20 cellular contexts compared by ENCODE assay signal in genomic region chr3:185405664-185406063, GRCh38. TPM values are rescaled to one million over a fixed set of nuclear protein-coding genes. Genes with fewer than 3 reads are reported as not detected.
DNase-seq lines count a peak whose midpoint lies in the region; ATAC-seq, FAIRE-seq and TF ChIP-seq lines count a peak whose summit lies in the region.
"Had no signal": no experiment of that assay in that cellular context is flagged by ENCODE, and none has a peak within 500 bp of the region (broad histone marks: within the 10 kb centered on the region; RNA-seq: fewer than 3 reads in every experiment).

No MANE protein-coding gene starts in this region.

- no peaks in the 10 kb centered on the region for H3K9me3 Mint-ChIP-seq in activated CD4-positive, alpha-beta memory T cell treated with anti-CD3 and anti-CD28 coated beads for 36 hours
- H3K9me3 Mint-ChIP-seq: IgD-negative memory B cell had no signal

- DNase-seq in GM12892 (ENCODE audit: insufficient read length), result no peak
- DNase-seq in WERI-Rb-1, result no peak
- DNase-seq in keratinocyte (ENCODE audit: low read depth, low spot score), result no peak
- no peak for DNase-seq in HTR-8/SVneo (ENCODE audit: insufficient read length, low spot score)
- no peak for DNase-seq in activated CD4-positive, alpha-beta memory T cell treated with anti-CD3 and anti-CD28 coated beads for 36 hours
- DNase-seq: CD4-positive, CD25-positive, alpha-beta regulatory T cell; DMS79; GOT3; MV-4-11; NCI-H1105 treated with DMSO at 0.1 percent for 48 hours; NCI-H1694 treated with DMSO at 0.1 percent for 48 hours; NCI-H510A; NCI-H748 treated with DMSO at 0.1 percent for 48 hours; OCI-M1; SJCRH30 had no signal

- POLR2A ChIA-PET in activated CD4-positive, alpha-beta memory T cell treated with anti-CD3 and anti-CD28 coated beads for 36 hours (lab: Charles Lee), result no interaction called here

- no peak overlapping the region for H3K4me3 ChIP-seq in WERI-Rb-1 (ENCODE audit: low read depth, low read length)
- H3K4me3 ChIP-seq in keratinocyte (ENCODE audit: control insufficient read depth in 2 of 3, extremely low read depth in 1 of 3, insufficient read depth in 2 of 3, low read depth in 1 of 3, low read length in 3 of 3), result no peak overlapping the region
- H3K4me3 ChIP-seq: SJCRH30 had no signal

- no peak overlapping the region for H3K4me3 Mint-ChIP-seq in activated CD4-positive, alpha-beta memory T cell treated with anti-CD3 and anti-CD28 coated beads for 36 hours
- H3K4me3 Mint-ChIP-seq: CD4-positive, CD25-positive, alpha-beta regulatory T cell; IgD-negative memory B cell had no signal

- H3K27ac ChIP-seq in WERI-Rb-1 (peak overlapping the region; percentile 75), keratinocyte (ENCODE audit: control insufficient read depth, insufficient read depth, low read length) (peak overlapping the region; percentile 5), temporal lobe (ENCODE audit: low read depth, low read length) (peak overlapping the region; percentile 22)
- H3K27ac ChIP-seq: SJCRH30 had no signal

- H3K9me1 ChIP-seq in keratinocyte (ENCODE audit: control insufficient read depth, extremely low read depth, insufficient read depth, low read length), result no peaks in the 10 kb centered on the region

- peaks cover 4% of the 10 kb centered on the region for H3K27me3 Mint-ChIP-seq in activated CD4-positive, alpha-beta memory T cell treated with anti-CD3 and anti-CD28 coated beads for 36 hours

- H3K9me3 ChIP-seq in WERI-Rb-1 (ENCODE audit: severe bottlenecking) (no peaks in the 10 kb centered on the region), keratinocyte (ENCODE audit: control insufficient read depth, low read depth, low read length) (no peaks in the 10 kb centered on the region)
- H3K9me3 ChIP-seq: SJCRH30 had no signal

- H3K36me3 ChIP-seq in WERI-Rb-1 (no peaks in the 10 kb centered on the region), keratinocyte (ENCODE audit: control insufficient read depth in 2 of 2, extremely low read depth in 1 of 2, insufficient read depth in 2 of 2, low read length in 2 of 2) (no peaks in the 10 kb centered on the region)
- H3K36me3 ChIP-seq: SJCRH30 had no signal

- H3K4me1 Mint-ChIP-seq in activated CD4-positive, alpha-beta memory T cell treated with anti-CD3 and anti-CD28 coated beads for 36 hours (ENCODE audit: low read depth), result no peaks in the 10 kb centered on the region
- H3K4me1 Mint-ChIP-seq: CD4-positive, CD25-positive, alpha-beta regulatory T cell; IgD-negative memory B cell had no signal

- no peak overlapping the region for H3K27ac Mint-ChIP-seq in activated CD4-positive, alpha-beta memory T cell treated with anti-CD3 and anti-CD28 coated beads for 36 hours
- H3K27ac Mint-ChIP-seq: CD4-positive, CD25-positive, alpha-beta regulatory T cell; IgD-negative memory B cell had no signal

- H3K36me3 Mint-ChIP-seq in activated CD4-positive, alpha-beta memory T cell treated with anti-CD3 and anti-CD28 coated beads for 36 hours, result no peaks in the 10 kb centered on the region
- H3K36me3 Mint-ChIP-seq: CD4-positive, CD25-positive, alpha-beta regulatory T cell; IgD-negative memory B cell had no signal

- TF ChIP-seq CTCF in WERI-Rb-1 (IDR thresholded peaks at IDR 0.05; ENCODE audit: low read depth, low read length) (no peak), keratinocyte (optimal IDR thresholded peaks at IDR 0.05 in 1 of 3, IDR thresholded peaks at IDR 0.05 in 1 of 3, conservative IDR thresholded peaks at IDR 0.05 in 1 of 3; ENCODE audit: extremely low read depth in 1 of 3, insufficient read depth in 2 of 3, low read length in 3 of 3) (no peak)

- no peaks in the 10 kb centered on the region for H3K79me2 ChIP-seq in keratinocyte (ENCODE audit: control insufficient read depth, insufficient read depth, low read length)

- H3K9ac ChIP-seq in keratinocyte (ENCODE audit: control insufficient read depth, extremely low read depth, insufficient read depth, low read length), result no peak overlapping the region

- intact Hi-C loops in activated CD4-positive, alpha-beta memory T cell treated with anti-CD3 and anti-CD28 coated beads for 36 hours (cut with micrococcal nuclease), result no loop called here

- H3K4me1 ChIP-seq in keratinocyte (ENCODE audit: control insufficient read depth, extremely low read depth, insufficient read depth, low read length), result peaks cover 24% of the 10 kb centered on the region

- H2AFZ ChIP-seq in keratinocyte (ENCODE audit: control insufficient read depth, low read length), result no peak overlapping the region

- FAIRE-seq in GM12892 (lab: Jason Lieb, UNC) (peak; percentile 58), keratinocyte (lab: Jason Lieb, UNC) (no peak), HTR-8/SVneo (lab: Jason Lieb, UNC) (no peak)
- FAIRE-seq: RCC 7860 had no signal

- H4K20me1 ChIP-seq in keratinocyte (ENCODE audit: control insufficient read depth, extremely low read depth, insufficient read depth, low read length), result no peaks in the 10 kb centered on the region

- dilution Hi-C loops in keratinocyte (cut with MboI; ENCODE audit: extremely low pct_ligation_motif_present, low sequenced_read_pairs), result no loop called here

- H3K27me3 ChIP-seq in WERI-Rb-1 (ENCODE audit: insufficient read depth, low read depth, severe bottlenecking), result no peaks in the 10 kb centered on the region
- no peaks in the 10 kb centered on the region for H3K27me3 ChIP-seq in keratinocyte (ENCODE audit: control insufficient read depth, extremely low read depth, insufficient read depth, low read length)
- H3K27me3 ChIP-seq: SJCRH30 had no signal

- no peak for ATAC-seq in GM19023 (IDR thresholded peaks at IDR 0.05; ENCODE audit: unreplicated experiment)
- ATAC-seq: HCT116 had no signal

- H3K4me2 ChIP-seq in keratinocyte (ENCODE audit: control insufficient read depth, extremely low read depth, insufficient read depth, low read depth, low read length), result no peak overlapping the region

- CTCF ChIA-PET in activated CD4-positive, alpha-beta memory T cell treated with anti-CD3 and anti-CD28 coated beads for 36 hours (lab: Charles Lee), result no interaction called here

- TF ChIP-seq POLR2A in GM12892 (IDR thresholded peaks at IDR 0.05; ENCODE audit: low read depth, low read length), result no peak

RNA-seq across cellular contexts. Expression of gene MAP3K13, which starts 42.7 kb away (rescaled TPM):
- polyA plus RNA-seq in GM12892 (2012; ENCODE audit: missing spikeins), result 14.8 TPM
- polyA plus RNA-seq in keratinocyte, result 17.7 to 23.0 TPM (median 21.9 TPM) in 3 replicates
- polyA plus RNA-seq in keratinocyte (2011; ENCODE audit: low read depth), result 16.6 TPM
- polyA plus RNA-seq in keratinocyte (2011; cell fraction: cytosol; rRNA removed), result 16.3 and 30.8 TPM in 2 replicates
- 10.3 and 13.0 TPM in 2 replicates for polyA plus RNA-seq in keratinocyte (2011; cell fraction: nucleus; rRNA removed)
- 19.0 and 19.9 TPM in 2 replicates for polyA plus RNA-seq in keratinocyte (2012; ENCODE audit: low replicate concordance)
- polyA minus RNA-seq in keratinocyte, result 1.4 to 25.8 TPM (median 21.9 TPM) in 3 replicates
- polyA minus RNA-seq in keratinocyte (2011; cell fraction: cytosol; rRNA and poly(A)+ RNA removed), result 8.4 TPM
- 6.0 and 22.0 TPM in 2 replicates for polyA minus RNA-seq in keratinocyte (2011; cell fraction: nucleus; rRNA and poly(A)+ RNA removed)
- total RNA-seq in temporal lobe, result 42.0 TPM
- 10 to 100 TPM; 10.6 to 12.4 TPM for total RNA-seq in activated CD4-positive, alpha-beta memory T cell treated with anti-CD3 and anti-CD28 coated beads for 36 hours

Comparison
In these comparisons a context has a peak if more than half of its experiments do, and no peak if none do; other contexts are left out.
1. H3K27ac ChIP-seq: peak in every context shown above with its lines; median percentile 75 in WERI-Rb-1; 22 in temporal lobe; 5 in keratinocyte.